ENCODE assay signal across 1 cellular context in genomic region chr2:25257032-25257455, GRCh38.
TF ChIP-seq lines count a peak whose summit lies in the region.

No MANE protein-coding gene starts in this region.

TF ChIP-seq in K562, 482 proteins besides CTCF, POLR2A, EP300 and RAD21 (continued from another document):
- TF ChIP-seq, protein P1, sequence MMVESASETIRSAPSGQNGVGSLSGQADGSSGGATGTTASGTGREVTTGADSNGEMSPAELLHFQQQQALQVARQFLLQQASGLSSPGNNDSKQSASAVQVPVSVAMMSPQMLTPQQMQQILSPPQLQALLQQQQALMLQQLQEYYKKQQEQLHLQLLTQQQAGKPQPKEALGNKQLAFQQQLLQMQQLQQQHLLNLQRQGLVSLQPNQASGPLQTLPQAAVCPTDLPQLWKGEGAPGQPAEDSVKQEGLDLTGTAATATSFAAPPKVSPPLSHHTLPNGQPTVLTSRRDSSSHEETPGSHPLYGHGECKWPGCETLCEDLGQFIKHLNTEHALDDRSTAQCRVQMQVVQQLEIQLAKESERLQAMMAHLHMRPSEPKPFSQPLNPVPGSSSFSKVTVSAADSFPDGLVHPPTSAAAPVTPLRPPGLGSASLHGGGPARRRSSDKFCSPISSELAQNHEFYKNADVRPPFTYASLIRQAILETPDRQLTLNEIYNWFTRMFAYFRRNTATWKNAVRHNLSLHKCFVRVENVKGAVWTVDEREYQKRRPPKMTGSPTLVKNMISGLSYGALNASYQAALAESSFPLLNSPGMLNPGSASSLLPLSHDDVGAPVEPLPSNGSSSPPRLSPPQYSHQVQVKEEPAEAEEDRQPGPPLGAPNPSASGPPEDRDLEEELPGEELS (CRISPR knock-in tag; IDR thresholded peaks at IDR 0.05; ENCODE audit: borderline replicate concordance), result no peak
- TF ChIP-seq SAFB2 (IDR thresholded peaks at IDR 0.05; ENCODE audit: borderline replicate concordance, low read depth, low read length, severe bottlenecking) (no peak), POLR3G (IDR thresholded peaks at IDR 0.05; ENCODE audit: extremely low read depth, insufficient read length, insufficient replicate concordance) (no peak)
TF ChIP-seq in K562: peak in this region for 4.
